In the genomic region with DNA sequence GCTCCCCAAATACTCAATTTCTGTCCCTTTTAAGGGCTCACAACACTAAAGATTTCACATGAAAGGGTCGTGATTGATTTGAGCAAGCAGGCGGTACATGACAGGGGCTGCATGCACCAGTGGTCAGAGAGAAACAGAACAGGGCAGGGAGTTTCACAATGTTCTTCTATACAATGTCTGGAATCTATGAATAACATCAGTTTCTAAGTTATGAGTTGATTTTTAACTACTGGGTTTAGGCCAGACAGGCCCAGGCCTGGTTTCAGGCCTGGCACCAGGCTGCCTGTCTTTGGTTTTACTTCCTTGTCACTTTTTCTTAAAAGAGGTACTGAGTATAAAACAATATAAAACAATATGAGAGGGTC, we compare ENCODE assay signal across 2 cellular contexts. TPM values are rescaled to one million over a fixed set of nuclear protein-coding genes. Genes with fewer than 3 reads are reported as not detected.
"Had no signal": no experiment of that assay in that cellular context is flagged by ENCODE, and none has a peak within 500 bp of the region (broad histone marks: within the 10 kb centered on the region; RNA-seq: fewer than 3 reads in every experiment).

No MANE protein-coding gene starts in this region.

RNA-seq across cellular contexts. Expression of a gene that starts 6.3 kb away (rescaled TPM):
- polyA plus RNA-seq: foreskin keratinocyte had no signal

RNA-seq across cellular contexts. Expression of a gene that starts 58.1 kb away (rescaled TPM):
- polyA plus RNA-seq: foreskin keratinocyte, lung had no signal
